In the genomic region with DNA sequence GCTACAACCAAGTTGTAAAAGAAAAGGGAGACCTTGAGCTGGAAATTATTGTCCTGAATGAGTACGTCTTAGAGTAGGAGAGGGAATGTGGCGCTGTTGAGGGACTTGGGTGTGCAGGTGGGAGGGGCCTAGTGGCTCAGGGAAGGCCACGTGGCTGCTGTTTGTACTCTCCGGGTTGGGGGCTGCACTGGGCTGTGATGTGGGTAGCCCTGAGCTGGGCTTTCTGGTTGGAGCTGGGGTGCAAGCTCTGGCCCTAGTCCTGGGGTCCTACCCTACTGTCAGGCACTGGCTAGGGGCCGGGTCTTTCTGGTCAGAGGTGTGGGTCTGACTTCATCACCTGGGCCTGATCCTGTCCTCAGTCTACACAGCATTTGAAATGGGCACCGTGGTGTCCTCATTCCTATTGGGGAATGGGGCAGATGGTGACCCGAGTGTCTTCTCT, we compare ENCODE assay signal across 18 cellular contexts. TPM values are rescaled to one million over a fixed set of nuclear protein-coding genes. Genes with fewer than 3 reads are reported as not detected.
A peak's percentile ranks its signal among the peaks of the same experiment; 100 is the strongest.
DNase-seq lines count a peak whose midpoint lies in the region; ATAC-seq and TF ChIP-seq lines count a peak whose summit lies in the region.
"Had no signal": no experiment of that assay in that cellular context is flagged by ENCODE, and none has a peak within 500 bp of the region (broad histone marks: within the 10 kb centered on the region; RNA-seq: fewer than 3 reads in every experiment).

No MANE protein-coding gene starts in this region.

- H3K4me3 Mint-ChIP-seq in activated T-cell treated with anti-CD3 and anti-CD28 coated beads, Interleukin-2, amount 50 U/mL, for 24 hours, result no peak overlapping the region
- no peak overlapping the region for H3K4me3 Mint-ChIP-seq in activated T-cell treated with anti-CD3 and anti-CD28 coated beads, Interleukin-2, amount 50 U/mL, for 4 hours
- H3K4me3 Mint-ChIP-seq in effector memory CD8-positive, alpha-beta T cell, result no peak overlapping the region
- H3K4me3 Mint-ChIP-seq in neural crest cell, result no peak overlapping the region
- no peak overlapping the region for H3K4me3 Mint-ChIP-seq in stimulated activated effector memory CD8-positive, alpha-beta T cell treated with anti-CD3 and anti-CD28 coated beads, Interleukin-12 subunit alpha, Interleukin-12 subunit beta, amount 100 ng/mL, for 72 hours
- H3K4me3 Mint-ChIP-seq: CD14-positive monocyte; CD4-positive, alpha-beta memory T cell had no signal

- no peaks in the 10 kb centered on the region for H3K4me1 Mint-ChIP-seq in activated T-cell treated with anti-CD3 and anti-CD28 coated beads, Interleukin-2, amount 50 U/mL, for 24 hours (ENCODE audit: low read depth)
- H3K4me1 Mint-ChIP-seq in activated T-cell treated with anti-CD3 and anti-CD28 coated beads, Interleukin-2, amount 50 U/mL, for 4 hours (ENCODE audit: low read depth), result no peaks in the 10 kb centered on the region
- H3K4me1 Mint-ChIP-seq in effector memory CD8-positive, alpha-beta T cell (ENCODE audit: low read depth in 2 of 2), result no peaks in the 10 kb centered on the region
- no peaks in the 10 kb centered on the region for H3K4me1 Mint-ChIP-seq in neural crest cell
- H3K4me1 Mint-ChIP-seq in stimulated activated effector memory CD8-positive, alpha-beta T cell treated with anti-CD3 and anti-CD28 coated beads, Interleukin-12 subunit alpha, Interleukin-12 subunit beta, amount 100 ng/mL, for 72 hours, result no peaks in the 10 kb centered on the region
- H3K4me1 Mint-ChIP-seq: CD14-positive monocyte; CD4-positive, alpha-beta memory T cell had no signal

- peaks cover 67% of the 10 kb centered on the region for H3K36me3 ChIP-seq in osteoblast (ENCODE audit: insufficient read depth, low read length)
- H3K36me3 ChIP-seq in mucosa of descending colon (ENCODE audit: low read depth), result no peaks in the 10 kb centered on the region

- H3K27me3 Mint-ChIP-seq in activated T-cell treated with anti-CD3 and anti-CD28 coated beads, Interleukin-2, amount 50 U/mL, for 24 hours, result no peaks in the 10 kb centered on the region
- H3K27me3 Mint-ChIP-seq in activated T-cell treated with anti-CD3 and anti-CD28 coated beads, Interleukin-2, amount 50 U/mL, for 4 hours (ENCODE audit: low read depth), result no peaks in the 10 kb centered on the region
- no peaks in the 10 kb centered on the region for H3K27me3 Mint-ChIP-seq in effector memory CD8-positive, alpha-beta T cell
- H3K27me3 Mint-ChIP-seq in neural crest cell (ENCODE audit: low read depth), result no peaks in the 10 kb centered on the region
- H3K27me3 Mint-ChIP-seq: CD4-positive, alpha-beta memory T cell had no signal

- intact Hi-C loops in mucosa of descending colon (cut with DNase I, micrococcal nuclease), result no loop called here

- no peak for DNase-seq in activated T-cell treated with anti-CD3 and anti-CD28 coated beads, Interleukin-2, amount 50 U/mL, for 24 hours
- no peak for DNase-seq in activated T-cell treated with anti-CD3 and anti-CD28 coated beads, Interleukin-2, amount 50 U/mL, for 4 hours
- no peak for DNase-seq in effector memory CD8-positive, alpha-beta T cell
- DNase-seq in neural crest cell (ENCODE audit: low read depth, low spot score) (no peak), osteoblast (ENCODE audit: insufficient read length, low spot score, missing footprints) (no peak), NCI-H1436 treated with DMSO at 0.1 percent for 48 hours (lab: John Stamatoyannopoulos, UW) (no peak), mucosa of descending colon (no peak)
- DNase-seq in stimulated activated effector memory CD8-positive, alpha-beta T cell treated with anti-CD3 and anti-CD28 coated beads, Interleukin-12 subunit alpha, Interleukin-12 subunit beta, amount 100 ng/mL, for 72 hours (ENCODE audit: low spot score in 2 of 2), result no peak
- DNase-seq: CD4-positive, alpha-beta memory T cell; DMS79 treated with DMSO at 0.1 percent for 48 hours; GF-D8; GM23248 had no signal

- TF ChIP-seq CTCF in neural crest cell (conservative IDR thresholded peaks at IDR 0.05), result no peak
- TF ChIP-seq CTCF in osteoblast (IDR thresholded peaks at IDR 0.05; ENCODE audit: extremely low read depth, low read depth, low read length), result no peak
- TF ChIP-seq CTCF in mucosa of descending colon (IDR thresholded peaks at IDR 0.05), result no peak

- H3K79me2 ChIP-seq in osteoblast (ENCODE audit: insufficient read depth, low read length), result no peaks in the 10 kb centered on the region

- ATAC-seq in activated T-cell treated with anti-CD3 and anti-CD28 coated beads, Interleukin-2, amount 50 U/mL, for 4 hours, result no peak
- no peak for ATAC-seq in effector memory CD8-positive, alpha-beta T cell (replicated peaks)
- no peak for ATAC-seq in stimulated activated effector memory CD8-positive, alpha-beta T cell treated with anti-CD3 and anti-CD28 coated beads, Interleukin-12 subunit alpha, Interleukin-12 subunit beta, amount 100 ng/mL, for 72 hours
- no peak for ATAC-seq in mucosa of descending colon
- ATAC-seq: A549, GM12878, HCT116 had no signal

- peaks cover 96% of the 10 kb centered on the region for H3K36me3 Mint-ChIP-seq in activated T-cell treated with anti-CD3 and anti-CD28 coated beads, Interleukin-2, amount 50 U/mL, for 24 hours (ENCODE audit: low read depth)
- H3K36me3 Mint-ChIP-seq in activated T-cell treated with anti-CD3 and anti-CD28 coated beads, Interleukin-2, amount 50 U/mL, for 4 hours (ENCODE audit: insufficient read depth), result peaks cover 33% of the 10 kb centered on the region
- H3K36me3 Mint-ChIP-seq in effector memory CD8-positive, alpha-beta T cell (ENCODE audit: insufficient read depth), result peaks cover 48% of the 10 kb centered on the region
- peaks cover 28% of the 10 kb centered on the region for H3K36me3 Mint-ChIP-seq in neural crest cell (ENCODE audit: low read depth)
- peaks cover 94% of the 10 kb centered on the region for H3K36me3 Mint-ChIP-seq in stimulated activated effector memory CD8-positive, alpha-beta T cell treated with anti-CD3 and anti-CD28 coated beads, Interleukin-12 subunit alpha, Interleukin-12 subunit beta, amount 100 ng/mL, for 72 hours

- peak overlapping the region; percentile 26 for H3K27ac Mint-ChIP-seq in activated T-cell treated with anti-CD3 and anti-CD28 coated beads, Interleukin-2, amount 50 U/mL, for 24 hours
- peak overlapping the region; percentile 15 to 38 for H3K27ac Mint-ChIP-seq in effector memory CD8-positive, alpha-beta T cell
- H3K27ac Mint-ChIP-seq in neural crest cell (ENCODE audit: unreplicated experiment), result peak overlapping the region; percentile 19
- H3K27ac Mint-ChIP-seq in stimulated activated effector memory CD8-positive, alpha-beta T cell treated with anti-CD3 and anti-CD28 coated beads, Interleukin-12 subunit alpha, Interleukin-12 subunit beta, amount 100 ng/mL, for 72 hours, result peak overlapping the region; percentile 58

- H2AFZ ChIP-seq in osteoblast (ENCODE audit: low read length), result no peak overlapping the region
- H2AFZ ChIP-seq: GM23248 had no signal

- no peaks in the 10 kb centered on the region for H3K9me3 Mint-ChIP-seq in activated T-cell treated with anti-CD3 and anti-CD28 coated beads, Interleukin-2, amount 50 U/mL, for 24 hours
- no peaks in the 10 kb centered on the region for H3K9me3 Mint-ChIP-seq in activated T-cell treated with anti-CD3 and anti-CD28 coated beads, Interleukin-2, amount 50 U/mL, for 4 hours
- no peaks in the 10 kb centered on the region for H3K9me3 Mint-ChIP-seq in effector memory CD8-positive, alpha-beta T cell
- no peaks in the 10 kb centered on the region for H3K9me3 Mint-ChIP-seq in neural crest cell
- no peaks in the 10 kb centered on the region for H3K9me3 Mint-ChIP-seq in stimulated activated effector memory CD8-positive, alpha-beta T cell treated with anti-CD3 and anti-CD28 coated beads, Interleukin-12 subunit alpha, Interleukin-12 subunit beta, amount 100 ng/mL, for 72 hours
- H3K9me3 Mint-ChIP-seq: CD14-positive monocyte; CD4-positive, alpha-beta memory T cell had no signal

- H3K27ac ChIP-seq in osteoblast (ENCODE audit: low read depth, low read length), result no peak overlapping the region
- H3K27ac ChIP-seq: 22Rv1, A549, BLaER1, GM23248 had no signal

- H3K4me1 ChIP-seq in osteoblast (ENCODE audit: insufficient read depth, low read length), result no peaks in the 10 kb centered on the region
- no peaks in the 10 kb centered on the region for H3K4me1 ChIP-seq in mucosa of descending colon (ENCODE audit: low read depth)
- H3K4me1 ChIP-seq: A549, BLaER1 had no signal

- no peaks in the 10 kb centered on the region for H3K27me3 ChIP-seq in osteoblast (ENCODE audit: insufficient read depth, low read length)
- H3K27me3 ChIP-seq: BLaER1 had no signal

- H4K20me1 ChIP-seq in osteoblast (ENCODE audit: insufficient read depth, low read length), result no peaks in the 10 kb centered on the region
- H4K20me1 ChIP-seq: BLaER1 had no signal

- H3K4me2 ChIP-seq in osteoblast (ENCODE audit: insufficient read depth, low read length), result no peak overlapping the region
- H3K4me2 ChIP-seq: A549, BLaER1 had no signal

- H3K4me3 ChIP-seq in osteoblast (ENCODE audit: insufficient read depth, low read length), result no peak overlapping the region
- no peak overlapping the region for H3K4me3 ChIP-seq in mucosa of descending colon
- H3K4me3 ChIP-seq: A549, BLaER1, GM12878, GM23248 had no signal

- H3K9me3 ChIP-seq in osteoblast (ENCODE audit: low read depth, low read length) (no peaks in the 10 kb centered on the region), mucosa of descending colon (no peaks in the 10 kb centered on the region)
- H3K9me3 ChIP-seq: A549, BLaER1 had no signal

RNA-seq across cellular contexts. Expression of gene GLE1, which starts 19.1 kb away (rescaled TPM):
- 10 to 100 TPM; 39.3 to 42.2 (median 41.9) TPM for total RNA-seq in activated T-cell treated with anti-CD3 and anti-CD28 coated beads, Interleukin-2, amount 50 U/mL, for 4 hours
- 25.8 and 28.0 TPM in 2 replicates for total RNA-seq in neural crest cell
- 17.1 and 19.2 TPM in 2 replicates for total RNA-seq in osteoblast
- 10 to 100 TPM; 25.7 to 35.0 (median 28.0) TPM for total RNA-seq in mucosa of descending colon

RNA-seq across cellular contexts. Expression of gene ODF2, which starts 29.6 kb away (rescaled TPM):
- 10 to 100 TPM; 54.1 to 58.5 (median 56.0) TPM for total RNA-seq in activated T-cell treated with anti-CD3 and anti-CD28 coated beads, Interleukin-2, amount 50 U/mL, for 4 hours
- total RNA-seq in neural crest cell, result 85.2 and 85.5 TPM in 2 replicates
- total RNA-seq in osteoblast, result 25.9 and 26.4 TPM in 2 replicates
- 10 to 100 TPM; 17.1 to 26.1 (median 19.4) TPM for total RNA-seq in mucosa of descending colon
